14 cellular contexts compared by ENCODE assay signal in the genomic region with DNA sequence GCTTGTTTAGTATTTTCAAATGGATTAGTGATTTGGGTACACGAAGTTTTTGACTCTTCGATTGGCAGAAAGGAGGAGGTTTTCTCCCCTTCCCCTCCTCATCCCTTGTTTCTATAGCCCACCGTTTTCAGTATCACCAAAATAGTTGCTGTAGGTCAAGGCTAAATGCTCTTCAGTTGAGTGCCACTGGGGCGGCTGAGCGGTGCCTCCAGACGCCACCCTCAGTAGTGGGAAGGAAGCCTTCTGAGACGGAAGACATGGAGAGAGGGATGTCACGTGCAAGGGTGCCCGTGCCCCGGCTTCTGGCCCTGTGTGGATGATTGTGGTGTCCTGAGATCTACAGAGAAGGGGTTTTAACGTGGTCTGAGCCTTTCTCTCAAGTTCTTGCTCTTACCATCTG. TPM values are rescaled to one million over a fixed set of nuclear protein-coding genes. Genes with fewer than 3 reads are reported as not detected.
DNase-seq lines count a peak whose midpoint lies in the region; ATAC-seq and TF ChIP-seq lines count a peak whose summit lies in the region.
"Had no signal": no experiment of that assay in that cellular context is flagged by ENCODE, and none has a peak within 500 bp of the region (broad histone marks: within the 10 kb centered on the region; RNA-seq: fewer than 3 reads in every experiment).

No MANE protein-coding gene starts in this region.

- peaks cover 34% of the 10 kb centered on the region for H3K36me3 Mint-ChIP-seq in activated naive CD8-positive, alpha-beta T cell treated with anti-CD3 and anti-CD28 coated beads, Interleukin-2, amount 50 U/mL, for 24 hours (ENCODE audit: low read depth)
- H3K36me3 Mint-ChIP-seq in activated naive CD8-positive, alpha-beta T cell treated with anti-CD3 and anti-CD28 coated beads for 36 hours, result peaks cover 26% of the 10 kb centered on the region
- H3K36me3 Mint-ChIP-seq in T-helper 17 cell (ENCODE audit: low read depth) (peaks cover 12% of the 10 kb centered on the region), nephron progenitor cell (ENCODE audit: low read depth) (peaks cover 51% of the 10 kb centered on the region)

- TF ChIP-seq CTCF in nephron progenitor cell (IDR thresholded peaks at IDR 0.05), result no peak

- no peak for DNase-seq in activated naive CD8-positive, alpha-beta T cell treated with anti-CD3 and anti-CD28 coated beads, Interleukin-2, amount 50 U/mL, for 24 hours
- no peak for DNase-seq in activated naive CD8-positive, alpha-beta T cell treated with anti-CD3 and anti-CD28 coated beads for 36 hours
- no peak for DNase-seq in T-helper 17 cell
- DNase-seq in nephron progenitor cell, result no peak
- no peak for DNase-seq in foreskin melanocyte
- no peak for DNase-seq in NCI-H1930 (lab: John Stamatoyannopoulos, UW)
- DNase-seq in T1000 (lab: John Stamatoyannopoulos, UW), result no peak
- DNase-seq: 8988T; AML-193; CD4-positive, CD25-positive, alpha-beta regulatory T cell; DMS79; GOT3 had no signal

- ATAC-seq in activated naive CD8-positive, alpha-beta T cell treated with anti-CD3 and anti-CD28 coated beads, Interleukin-2, amount 50 U/mL, for 24 hours, result peak; percentile 21
- ATAC-seq in T-helper 17 cell, result no peak

- H3K9me3 Mint-ChIP-seq in activated naive CD8-positive, alpha-beta T cell treated with anti-CD3 and anti-CD28 coated beads, Interleukin-2, amount 50 U/mL, for 24 hours, result no peaks in the 10 kb centered on the region
- H3K9me3 Mint-ChIP-seq in activated naive CD8-positive, alpha-beta T cell treated with anti-CD3 and anti-CD28 coated beads for 36 hours, result no peaks in the 10 kb centered on the region
- H3K9me3 Mint-ChIP-seq in nephron progenitor cell, result no peaks in the 10 kb centered on the region
- H3K9me3 Mint-ChIP-seq: CD4-positive, CD25-positive, alpha-beta regulatory T cell had no signal

- H3K27me3 Mint-ChIP-seq in activated naive CD8-positive, alpha-beta T cell treated with anti-CD3 and anti-CD28 coated beads, Interleukin-2, amount 50 U/mL, for 24 hours, result no peaks in the 10 kb centered on the region
- no peaks in the 10 kb centered on the region for H3K27me3 Mint-ChIP-seq in activated naive CD8-positive, alpha-beta T cell treated with anti-CD3 and anti-CD28 coated beads for 36 hours
- no peaks in the 10 kb centered on the region for H3K27me3 Mint-ChIP-seq in T-helper 17 cell
- H3K27me3 Mint-ChIP-seq in nephron progenitor cell (ENCODE audit: low read depth, poor library complexity), result no peaks in the 10 kb centered on the region
- H3K27me3 Mint-ChIP-seq: CD4-positive, CD25-positive, alpha-beta regulatory T cell had no signal

- no peak overlapping the region for H3K27ac Mint-ChIP-seq in activated naive CD8-positive, alpha-beta T cell treated with anti-CD3 and anti-CD28 coated beads, Interleukin-2, amount 50 U/mL, for 24 hours
- no peak overlapping the region for H3K27ac Mint-ChIP-seq in activated naive CD8-positive, alpha-beta T cell treated with anti-CD3 and anti-CD28 coated beads for 36 hours
- peak overlapping the region; percentile 45 for H3K27ac Mint-ChIP-seq in T-helper 17 cell
- H3K27ac Mint-ChIP-seq in nephron progenitor cell, result peak overlapping the region; percentile 83

- H3K4me3 Mint-ChIP-seq in activated naive CD8-positive, alpha-beta T cell treated with anti-CD3 and anti-CD28 coated beads, Interleukin-2, amount 50 U/mL, for 24 hours, result no peak overlapping the region
- H3K4me3 Mint-ChIP-seq in activated naive CD8-positive, alpha-beta T cell treated with anti-CD3 and anti-CD28 coated beads for 36 hours, result no peak overlapping the region
- H3K4me3 Mint-ChIP-seq in T-helper 17 cell (no peak overlapping the region), nephron progenitor cell (no peak overlapping the region)
- H3K4me3 Mint-ChIP-seq: CD4-positive, CD25-positive, alpha-beta regulatory T cell had no signal

- H3K9me3 ChIP-seq in T-helper 17 cell (ENCODE audit: control insufficient read depth, low read length, poor library complexity, severe bottlenecking), result no peaks in the 10 kb centered on the region
- H3K9me3 ChIP-seq: BLaER1, HAP-1 had no signal

- no peaks in the 10 kb centered on the region for H3K4me1 Mint-ChIP-seq in activated naive CD8-positive, alpha-beta T cell treated with anti-CD3 and anti-CD28 coated beads, Interleukin-2, amount 50 U/mL, for 24 hours
- H3K4me1 Mint-ChIP-seq in activated naive CD8-positive, alpha-beta T cell treated with anti-CD3 and anti-CD28 coated beads for 36 hours, result no peaks in the 10 kb centered on the region
- H3K4me1 Mint-ChIP-seq in T-helper 17 cell (peaks cover 19% of the 10 kb centered on the region), nephron progenitor cell (no peaks in the 10 kb centered on the region)

RNA-seq across cellular contexts. Expression of a gene that starts 39.7 kb away (rescaled TPM):
- total RNA-seq in activated naive CD8-positive, alpha-beta T cell treated with anti-CD3 and anti-CD28 coated beads for 36 hours, result not detected
- total RNA-seq in T-helper 17 cell, result 1 to 10 TPM; 1.9 to 4.2 TPM

Comparison
In these comparisons a context has a peak if more than half of its experiments do, and no peak if none do; other contexts are left out.
1. H3K27ac Mint-ChIP-seq: peak in T-helper 17 cell (single experiment) and nephron progenitor cell (single experiment); none in activated naive CD8-positive, alpha-beta T cell treated with anti-CD3 and anti-CD28 coated beads, Interleukin-2, amount 50 U/mL, for 24 hours (single experiment) and activated naive CD8-positive, alpha-beta T cell treated with anti-CD3 and anti-CD28 coated beads for 36 hours (single experiment).